In the genomic region with DNA sequence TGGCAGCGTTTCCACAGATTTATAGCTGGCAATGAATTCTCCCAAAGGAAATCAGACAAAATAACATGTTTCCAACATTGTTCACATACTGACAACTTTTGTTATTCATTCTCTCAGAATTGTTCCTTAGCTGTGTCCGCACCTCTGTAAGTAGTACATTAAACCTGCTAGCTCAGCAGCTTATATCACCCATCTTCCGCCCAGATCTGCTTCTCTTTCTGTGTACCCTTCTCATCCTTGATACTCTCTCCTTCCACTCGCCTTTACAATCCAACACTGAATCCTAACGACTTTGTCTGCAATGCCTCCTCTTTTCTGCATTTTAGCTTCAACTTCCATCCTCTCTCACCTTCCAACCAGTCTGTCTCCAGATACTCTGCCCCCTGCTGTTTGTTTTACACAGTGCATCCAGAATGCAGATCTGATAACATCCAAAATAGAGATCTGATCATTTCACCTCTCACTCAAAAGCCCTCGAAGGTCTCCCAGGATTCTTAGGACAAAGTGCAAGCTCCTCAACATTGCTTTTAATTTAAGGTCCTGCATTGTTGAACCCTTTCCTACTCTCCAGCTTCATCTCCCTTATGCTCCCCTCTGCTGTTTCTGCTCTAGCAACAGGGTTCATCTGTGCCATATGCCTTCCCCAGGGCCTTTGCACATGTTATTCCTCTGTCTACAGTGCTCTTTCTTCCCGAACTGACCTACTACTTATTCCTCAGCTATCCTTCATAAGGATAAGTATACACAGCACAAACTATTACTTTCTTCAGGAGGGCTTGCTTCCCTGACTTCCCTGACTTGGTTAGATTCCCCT, we compare ENCODE assay signal across 8 cellular contexts.
DNase-seq lines count a peak whose midpoint lies in the region; ATAC-seq lines count a peak whose summit lies in the region.

No MANE protein-coding gene starts in this region.

- no peak for ATAC-seq in stimulated activated naive CD8-positive, alpha-beta T cell treated with anti-CD3 and anti-CD28 coated beads, Interleukin-15, Interleukin-2, amounts not matched to agents 100 U/mL and 50 U/mL, for 24 hours
- ATAC-seq in HG03439 (IDR thresholded peaks at IDR 0.05; ENCODE audit: unreplicated experiment) (no peak), HG02884 (IDR thresholded peaks at IDR 0.05; ENCODE audit: unreplicated experiment) (no peak)

- DNase-seq in NCI-H2029 treated with DMSO at 0.1 percent for 48 hours (lab: John Stamatoyannopoulos, UW) = peak; percentile 24
- DNase-seq in NCI-H2029 (lab: John Stamatoyannopoulos, UW) = no peak
- peak; percentile 5 for DNase-seq in LHCN-M2 (ENCODE audit: low read depth)
- peak; percentile 4 for DNase-seq in activated T-cell treated with anti-CD3 and anti-CD28 coated beads for 4 hours
- DNase-seq in iPS-NIHi11 (ENCODE audit: low spot score) = peak; percentile 46
- DNase-seq in stimulated activated naive CD8-positive, alpha-beta T cell treated with anti-CD3 and anti-CD28 coated beads, Interleukin-15, Interleukin-2, amounts not matched to agents 100 U/mL and 50 U/mL, for 24 hours = peak; percentile 26
